ENCODE assay signal across 1 cellular context in genomic region chr5:134873987-134874830, GRCh38.
TF ChIP-seq lines count a peak whose summit lies in the region.

TSS of gene TXNDC15 (plus strand) at chr5:134874371. CDS start at chr5:134874428, 57 bp downstream.

TF ChIP-seq in K562, 482 proteins besides CTCF, POLR2A, EP300 and RAD21 (continued from another document and continues in another):
- TF ChIP-seq CEBPG (CRISPR knock-in tag; IDR thresholded peaks at IDR 0.05) (no peak), CEBPG (tag; conservative IDR thresholded peaks at IDR 0.05 in 1 of 2, IDR thresholded peaks at IDR 0.05 in 1 of 2) (no peak), ERF (CRISPR knock-in tag; IDR thresholded peaks at IDR 0.05) (no peak), NELFE (IDR thresholded peaks at IDR 0.05; ENCODE audit: insufficient read depth, insufficient read length) (no peak), NUFIP1 (IDR thresholded peaks at IDR 0.05; ENCODE audit: partially characterized antibody) (peak; percentile 17), TGIF2 (CRISPR knock-in tag; IDR thresholded peaks at IDR 0.05) (no peak), SMARCB1 (IDR thresholded peaks at IDR 0.05; ENCODE audit: insufficient read length, low read depth) (no peak), CBX3 (IDR thresholded peaks at IDR 0.05; ENCODE audit: borderline replicate concordance in 1 of 2, low read length in 2 of 2) (peak in 1 of 2 experiments; percentile 49; a peak in 1 of 3 replicates), HEY1 (CRISPR knock-in tag; IDR thresholded peaks at IDR 0.05; ENCODE audit: borderline replicate concordance) (no peak), ZNF41 (CRISPR knock-in tag; conservative IDR thresholded peaks at IDR 0.05) (no peak), ATF7 (IDR thresholded peaks at IDR 0.05) (peak; percentile 57; the same call in 1 of the 2 replicates), ZNF197 (CRISPR knock-in tag; IDR thresholded peaks at IDR 0.05; ENCODE audit: low read depth) (peak; percentile 89), RBM22 (IDR thresholded peaks at IDR 0.05; ENCODE audit: low read depth, low read length, poor library complexity, severe bottlenecking) (peak; percentile 57), RNF2 (IDR thresholded peaks at IDR 0.05) (0 out of 2 replicates have a peak, but pooled peaks have one; percentile 39), XRCC4 (IDR thresholded peaks at IDR 0.05; ENCODE audit: extremely low read depth, insufficient read depth, insufficient read length) (no peak), ZNF431 (CRISPR knock-in tag; IDR thresholded peaks at IDR 0.05) (peak; percentile 31; the same call in 1 of the 2 replicates), TRIM28 (IDR thresholded peaks at IDR 0.05) (no peak), MCM5 (IDR thresholded peaks at IDR 0.05; ENCODE audit: low read depth) (no peak), NR1H2 (CRISPR knock-in tag; IDR thresholded peaks at IDR 0.05) (no peak), E2F1 (CRISPR knock-in tag; IDR thresholded peaks at IDR 0.05) (no peak), ZNF384 (IDR thresholded peaks at IDR 0.05; ENCODE audit: low read depth, low read length) (no peak), HDAC3 (IDR thresholded peaks at IDR 0.05; ENCODE audit: borderline replicate concordance, partially characterized antibody) (no peak), U2AF1 (optimal IDR thresholded peaks at IDR 0.05; ENCODE audit: low read depth, low read length) (peak; percentile 30), JUN (IDR thresholded peaks at IDR 0.05; ENCODE audit: borderline replicate concordance, low read depth, low read length) (peak; percentile 3; the same call in 1 of the 2 replicates), JUN (CRISPR knock-in tag; IDR thresholded peaks at IDR 0.05; ENCODE audit: borderline replicate concordance) (no peak), ZNF280B (CRISPR knock-in tag; IDR thresholded peaks at IDR 0.05) (no peak), KLF1 (tag; IDR thresholded peaks at IDR 0.05) (no peak), SETDB1 (IDR thresholded peaks at IDR 0.05; ENCODE audit: low read length) (no peak), PHF20 (IDR thresholded peaks at IDR 0.05; ENCODE audit: partially characterized antibody) (peak; percentile 63), ZNF263 (CRISPR knock-in tag; IDR thresholded peaks at IDR 0.05; ENCODE audit: borderline replicate concordance) (0 out of 2 replicates have a peak, but pooled peaks have one; percentile 5), ELF2 (CRISPR knock-in tag; IDR thresholded peaks at IDR 0.05) (0 out of 2 replicates have a peak, but pooled peaks have one; percentile 55), NR4A1 (CRISPR knock-in tag; IDR thresholded peaks at IDR 0.05) (no peak), NR4A1 (tag; IDR thresholded peaks at IDR 0.05) (0 out of 2 replicates have a peak, but pooled peaks have one; percentile 36), LARP7 (IDR thresholded peaks at IDR 0.05) (no peak), CSDE1 (IDR thresholded peaks at IDR 0.05) (peak; percentile 59 to 91; a peak in 2 of 4 replicates), KLF6 (CRISPR knock-in tag; IDR thresholded peaks at IDR 0.05; ENCODE audit: borderline replicate concordance) (peak; percentile 62; the same call in 1 of the 2 replicates), IFI16 (CRISPR knock-in tag; IDR thresholded peaks at IDR 0.05) (no peak), SMARCA5 (IDR thresholded peaks at IDR 0.05) (no peak), KHSRP (IDR thresholded peaks at IDR 0.05) (no peak), ZNF586 (CRISPR knock-in tag; conservative IDR thresholded peaks at IDR 0.05) (no peak), ARID1B (IDR thresholded peaks at IDR 0.05) (no peak; the same call in 1 of the 2 replicates), ILK (tag; IDR thresholded peaks at IDR 0.05; ENCODE audit: borderline replicate concordance, low read depth) (no peak), TEAD2 (tag; IDR thresholded peaks at IDR 0.05) (no peak), ZNF232 (CRISPR knock-in tag; IDR thresholded peaks at IDR 0.05) (no peak), KDM1A (IDR thresholded peaks at IDR 0.05) (peak in 1 of 2 experiments; percentile 17; a peak in 1 of 4 replicates), MXI1 (IDR thresholded peaks at IDR 0.05; ENCODE audit: low read depth, low read length) (no peak), ZNF174 (CRISPR knock-in tag; IDR thresholded peaks at IDR 0.05) (no peak), ZNF589 (CRISPR knock-in tag; IDR thresholded peaks at IDR 0.05; ENCODE audit: low read depth) (peak; percentile 29; the same call in 1 of the 2 replicates), ZNF12 (CRISPR knock-in tag; IDR thresholded peaks at IDR 0.05) (peak; percentile 42; the same call in 1 of the 2 replicates), CBX5 (IDR thresholded peaks at IDR 0.05; ENCODE audit: borderline replicate concordance, low read depth) (no peak), PRDM10 (IDR thresholded peaks at IDR 0.05; ENCODE audit: partially characterized antibody) (no peak), TEAD1 (CRISPR knock-in tag; IDR thresholded peaks at IDR 0.05) (peak in 1 of 2 experiments; percentile 26; a peak in 1 of 4 replicates), CC2D1A (IDR thresholded peaks at IDR 0.05) (no peak), MAFG (tag; conservative IDR thresholded peaks at IDR 0.05) (no peak), ZNF239 (CRISPR knock-in tag; IDR thresholded peaks at IDR 0.05) (no peak), ZNF583 (CRISPR knock-in tag; IDR thresholded peaks at IDR 0.05) (no peak)
- TF ChIP-seq, protein P1, sequence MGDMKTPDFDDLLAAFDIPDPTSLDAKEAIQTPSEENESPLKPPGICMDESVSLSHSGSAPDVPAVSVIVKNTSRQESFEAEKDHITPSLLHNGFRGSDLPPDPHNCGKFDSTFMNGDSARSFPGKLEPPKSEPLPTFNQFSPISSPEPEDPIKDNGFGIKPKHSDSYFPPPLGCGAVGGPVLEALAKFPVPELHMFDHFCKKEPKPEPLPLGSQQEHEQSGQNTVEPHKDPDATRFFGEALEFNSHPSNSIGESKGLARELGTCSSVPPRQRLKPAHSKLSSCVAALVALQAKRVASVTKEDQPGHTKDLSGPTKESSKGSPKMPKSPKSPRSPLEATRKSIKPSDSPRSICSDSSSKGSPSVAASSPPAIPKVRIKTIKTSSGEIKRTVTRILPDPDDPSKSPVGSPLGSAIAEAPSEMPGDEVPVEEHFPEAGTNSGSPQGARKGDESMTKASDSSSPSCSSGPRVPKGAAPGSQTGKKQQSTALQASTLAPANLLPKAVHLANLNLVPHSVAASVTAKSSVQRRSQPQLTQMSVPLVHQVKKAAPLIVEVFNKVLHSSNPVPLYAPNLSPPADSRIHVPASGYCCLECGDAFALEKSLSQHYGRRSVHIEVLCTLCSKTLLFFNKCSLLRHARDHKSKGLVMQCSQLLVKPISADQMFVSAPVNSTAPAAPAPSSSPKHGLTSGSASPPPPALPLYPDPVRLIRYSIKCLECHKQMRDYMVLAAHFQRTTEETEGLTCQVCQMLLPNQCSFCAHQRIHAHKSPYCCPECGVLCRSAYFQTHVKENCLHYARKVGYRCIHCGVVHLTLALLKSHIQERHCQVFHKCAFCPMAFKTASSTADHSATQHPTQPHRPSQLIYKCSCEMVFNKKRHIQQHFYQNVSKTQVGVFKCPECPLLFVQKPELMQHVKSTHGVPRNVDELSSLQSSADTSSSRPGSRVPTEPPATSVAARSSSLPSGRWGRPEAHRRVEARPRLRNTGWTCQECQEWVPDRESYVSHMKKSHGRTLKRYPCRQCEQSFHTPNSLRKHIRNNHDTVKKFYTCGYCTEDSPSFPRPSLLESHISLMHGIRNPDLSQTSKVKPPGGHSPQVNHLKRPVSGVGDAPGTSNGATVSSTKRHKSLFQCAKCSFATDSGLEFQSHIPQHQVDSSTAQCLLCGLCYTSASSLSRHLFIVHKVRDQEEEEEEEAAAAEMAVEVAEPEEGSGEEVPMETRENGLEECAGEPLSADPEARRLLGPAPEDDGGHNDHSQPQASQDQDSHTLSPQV (IDR thresholded peaks at IDR 0.05), result peak; percentile 60
- TF ChIP-seq, protein P2, sequence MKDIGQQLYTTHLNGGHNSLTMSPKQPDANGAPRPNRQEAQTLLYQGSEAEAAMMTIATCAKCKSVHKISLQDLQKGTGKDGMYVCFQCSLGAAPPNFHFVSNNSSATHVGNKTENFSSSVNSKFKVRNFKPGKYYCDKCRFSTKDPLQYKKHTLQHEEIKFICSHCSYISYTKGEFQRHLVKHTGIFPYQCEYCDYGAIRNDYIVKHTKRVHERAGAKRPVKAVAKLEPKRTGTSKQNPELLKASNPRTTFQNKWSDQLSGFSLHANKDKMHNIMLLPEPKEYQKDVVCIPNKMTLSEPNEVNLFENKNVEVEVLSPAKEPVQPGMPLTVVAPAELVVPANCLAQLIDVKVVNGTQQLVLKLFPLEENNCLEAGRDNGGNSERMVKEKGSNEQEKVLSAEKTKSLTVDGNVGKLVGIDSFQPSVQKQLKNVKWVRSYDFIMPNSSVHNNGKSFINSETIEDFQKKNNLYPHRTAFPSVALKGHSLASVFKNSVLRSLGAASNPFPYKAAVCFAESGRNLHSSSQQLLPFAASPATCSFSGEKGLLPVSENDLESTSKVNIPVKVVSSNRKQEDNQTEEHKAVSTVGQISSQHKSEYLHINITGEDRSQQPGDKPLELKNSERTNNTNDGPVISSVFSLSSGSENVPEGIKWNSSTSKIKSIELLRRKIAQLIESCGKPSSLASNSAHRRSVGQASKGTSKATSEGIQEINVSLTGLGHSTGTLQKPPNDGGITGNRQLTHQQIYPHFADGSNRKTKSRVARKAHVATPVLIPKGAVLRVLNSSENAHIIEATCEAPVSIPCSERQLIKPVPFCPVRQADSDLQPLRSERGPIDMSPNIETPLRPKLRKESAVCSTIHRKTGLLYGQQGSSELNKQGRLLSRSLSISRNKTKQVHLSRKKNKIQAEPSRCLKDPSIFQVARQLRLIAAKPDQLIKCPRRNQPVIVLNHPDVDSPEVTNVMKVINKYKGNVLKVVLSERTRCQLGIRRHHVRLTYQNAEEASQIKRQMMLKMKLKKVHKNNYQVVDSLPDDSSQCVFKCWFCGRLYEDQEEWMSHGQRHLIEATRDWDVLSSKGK (CRISPR knock-in tag; IDR thresholded peaks at IDR 0.05), result no peak
- TF ChIP-seq, protein P3, sequence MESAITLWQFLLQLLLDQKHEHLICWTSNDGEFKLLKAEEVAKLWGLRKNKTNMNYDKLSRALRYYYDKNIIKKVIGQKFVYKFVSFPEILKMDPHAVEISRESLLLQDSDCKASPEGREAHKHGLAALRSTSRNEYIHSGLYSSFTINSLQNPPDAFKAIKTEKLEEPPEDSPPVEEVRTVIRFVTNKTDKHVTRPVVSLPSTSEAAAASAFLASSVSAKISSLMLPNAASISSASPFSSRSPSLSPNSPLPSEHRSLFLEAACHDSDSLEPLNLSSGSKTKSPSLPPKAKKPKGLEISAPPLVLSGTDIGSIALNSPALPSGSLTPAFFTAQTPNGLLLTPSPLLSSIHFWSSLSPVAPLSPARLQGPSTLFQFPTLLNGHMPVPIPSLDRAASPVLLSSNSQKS (CRISPR knock-in tag; IDR thresholded peaks at IDR 0.05), result no peak
- TF ChIP-seq, protein P4, sequence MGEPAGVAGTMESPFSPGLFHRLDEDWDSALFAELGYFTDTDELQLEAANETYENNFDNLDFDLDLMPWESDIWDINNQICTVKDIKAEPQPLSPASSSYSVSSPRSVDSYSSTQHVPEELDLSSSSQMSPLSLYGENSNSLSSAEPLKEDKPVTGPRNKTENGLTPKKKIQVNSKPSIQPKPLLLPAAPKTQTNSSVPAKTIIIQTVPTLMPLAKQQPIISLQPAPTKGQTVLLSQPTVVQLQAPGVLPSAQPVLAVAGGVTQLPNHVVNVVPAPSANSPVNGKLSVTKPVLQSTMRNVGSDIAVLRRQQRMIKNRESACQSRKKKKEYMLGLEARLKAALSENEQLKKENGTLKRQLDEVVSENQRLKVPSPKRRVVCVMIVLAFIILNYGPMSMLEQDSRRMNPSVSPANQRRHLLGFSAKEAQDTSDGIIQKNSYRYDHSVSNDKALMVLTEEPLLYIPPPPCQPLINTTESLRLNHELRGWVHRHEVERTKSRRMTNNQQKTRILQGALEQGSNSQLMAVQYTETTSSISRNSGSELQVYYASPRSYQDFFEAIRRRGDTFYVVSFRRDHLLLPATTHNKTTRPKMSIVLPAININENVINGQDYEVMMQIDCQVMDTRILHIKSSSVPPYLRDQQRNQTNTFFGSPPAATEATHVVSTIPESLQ (CRISPR knock-in tag; IDR thresholded peaks at IDR 0.05), result no peak
